In genomic region chr14:75125617-75126016, GRCh38 we compare ENCODE assay signal across 8 cellular contexts. TPM values are rescaled to one million over a fixed set of nuclear protein-coding genes. Genes with fewer than 3 reads are reported as not detected.
DNase-seq lines count a peak whose midpoint lies in the region; ATAC-seq and TF ChIP-seq lines count a peak whose summit lies in the region.

No MANE protein-coding gene starts in this region.

- H3K4me3 ChIP-seq in AG04449 (ENCODE audit: low read depth, low read length) (peak overlapping the region; percentile 75), HUES48 (ENCODE audit: low read depth, low read length) (peak overlapping the region; percentile 91), ascending aorta (peak overlapping the region; percentile 67 to 89), mesenchymal stem cell (ENCODE audit: insufficient read depth in 1 of 2, low read depth in 1 of 2, low read length in 2 of 2) (peak overlapping the region in 1 of 2 experiments; percentile 91)

- H3K79me1 ChIP-seq in mesenchymal stem cell (replicated peaks; ENCODE audit: low read length, poor library complexity, severe bottlenecking) = peaks cover 5% of the 10 kb centered on the region

- CTCF ChIA-PET in AG04449 (lab: Yijun Ruan, JAX) = interaction anchor here (0.7 to 14.1 kb wide), 2 partner anchors 35 to 176 kb away, joined by 3 to 518 read pairs; no protein-coding TSS in a partner anchor

- WGBS in mesenchymal stem cell = 35% methylated on average over 3 of the region's 5 CpGs

- H3K18ac ChIP-seq in mesenchymal stem cell (ENCODE audit: low read depth in 1 of 2, low read length in 2 of 2) = no peak overlapping the region

- peak overlapping the region; percentile 61 for H3K4me2 ChIP-seq in mesenchymal stem cell (ENCODE audit: low read length, poor library complexity, severe bottlenecking)

- ATAC-seq in GM19023 (IDR thresholded peaks at IDR 0.05; ENCODE audit: unreplicated experiment) (no peak), GM21390 (IDR thresholded peaks at IDR 0.05; ENCODE audit: unreplicated experiment) (no peak), GM21515 (IDR thresholded peaks at IDR 0.05; ENCODE audit: unreplicated experiment) (no peak)

- no peak overlapping the region for H4K8ac ChIP-seq in mesenchymal stem cell (ENCODE audit: low read length)

- H3K27ac ChIP-seq in HUES48 (ENCODE audit: low read depth, low read length) (no peak overlapping the region), ascending aorta (peak overlapping the region; percentile 90 to 99), mesenchymal stem cell (ENCODE audit: low read length, poor library complexity, severe bottlenecking) (peak overlapping the region; percentile 17)

- DNase-seq in AG04449 (ENCODE audit: low read depth, low spot score) (peak; percentile 54), ascending aorta (ENCODE audit: low spot score in 2 of 2) (no peak), mesenchymal stem cell (peak; percentile 82), SIG-M5 (lab: John Stamatoyannopoulos, UW) (no peak)

- no peak overlapping the region for H3K23ac ChIP-seq in mesenchymal stem cell (ENCODE audit: low read length in 2 of 2)

- POLR2A ChIA-PET in AG04449 (lab: Yijun Ruan, JAX) = no interaction called here

- no peak overlapping the region for H2AFZ ChIP-seq in mesenchymal stem cell (ENCODE audit: low read depth, low read length)

- intact Hi-C loops in ascending aorta (cut with DNase I) = loop anchor here (2.0 kb wide), 1 partner anchor 111 kb away; no protein-coding TSS in a partner anchor

- no peak overlapping the region for H2AK5ac ChIP-seq in mesenchymal stem cell (ENCODE audit: low read length, severe bottlenecking)

- H3K9ac ChIP-seq in HUES48 (ENCODE audit: low read depth, low read length) = no peak overlapping the region
- H3K9ac ChIP-seq in mesenchymal stem cell (ENCODE audit: low read length) = peak overlapping the region; percentile 93

- TF ChIP-seq CTCF in AG04449 (IDR thresholded peaks at IDR 0.05; ENCODE audit: insufficient read depth, low read length, missing control alignments) = no peak
- no peak for TF ChIP-seq CTCF in ascending aorta (IDR thresholded peaks at IDR 0.05)

- no peak overlapping the region for H2BK120ac ChIP-seq in mesenchymal stem cell (ENCODE audit: low read depth, low read length)

- no peak overlapping the region for H2BK15ac ChIP-seq in mesenchymal stem cell (ENCODE audit: low read depth, poor library complexity, severe bottlenecking)

- no peak overlapping the region for H4K91ac ChIP-seq in mesenchymal stem cell (ENCODE audit: low read length)

- no peaks in the 10 kb centered on the region for H3K9me3 ChIP-seq in HUES48 (ENCODE audit: control insufficient read depth, insufficient read depth, low read length)
- no peaks in the 10 kb centered on the region for H3K9me3 ChIP-seq in ascending aorta
- no peaks in the 10 kb centered on the region for H3K9me3 ChIP-seq in mesenchymal stem cell (ENCODE audit: control insufficient read depth, low read length)

- H3K4me1 ChIP-seq in HUES48 (ENCODE audit: control insufficient read depth, insufficient read depth, low read length) (peaks cover 3% of the 10 kb centered on the region; the same call in 1 of the 2 replicates), ascending aorta (peaks cover 6 to 18% of the 10 kb centered on the region in 2 donors), mesenchymal stem cell (ENCODE audit: control insufficient read depth, insufficient read depth, low read depth, low read length) (peaks cover 3% of the 10 kb centered on the region)

- no peak overlapping the region for H3K4ac ChIP-seq in mesenchymal stem cell (ENCODE audit: low read depth in 1 of 2, low read length in 2 of 2)

- H2BK5ac ChIP-seq in mesenchymal stem cell (ENCODE audit: low read depth, low read length, poor library complexity, severe bottlenecking) = no peak overlapping the region

- H3K36me3 ChIP-seq in HUES48 (ENCODE audit: control insufficient read depth, insufficient read depth, low read length) (peaks cover 9% of the 10 kb centered on the region), ascending aorta (peaks cover 0 to 2% of the 10 kb centered on the region in 2 donors), mesenchymal stem cell (ENCODE audit: control insufficient read depth in 1 of 2, insufficient read depth in 2 of 2, low read depth in 1 of 2, low read length in 2 of 2) (peaks cover 12 to 17% of the 10 kb centered on the region in 2 experiments)

- H3K14ac ChIP-seq in mesenchymal stem cell (ENCODE audit: low read length in 2 of 2) = no peak overlapping the region

- H2BK12ac ChIP-seq in mesenchymal stem cell (ENCODE audit: low read length in 2 of 2) = no peak overlapping the region

- no peaks in the 10 kb centered on the region for H3K27me3 ChIP-seq in HUES48 (ENCODE audit: control insufficient read depth, insufficient read depth, low read length)
- no peaks in the 10 kb centered on the region for H3K27me3 ChIP-seq in ascending aorta
- H3K27me3 ChIP-seq in mesenchymal stem cell (ENCODE audit: control insufficient read depth in 1 of 2, insufficient read depth in 1 of 2, low read length in 2 of 2) = no peaks in the 10 kb centered on the region

RNA-seq across cellular contexts. Expression of gene NEK9, which starts 1.2 kb away (rescaled TPM):
- total RNA-seq in ascending aorta = 116 TPM
- polyA plus RNA-seq in mesenchymal stem cell (2013, experiment 1 of 2) = 26.4 TPM
- polyA plus RNA-seq in mesenchymal stem cell (2013, experiment 2 of 2) = 26.7 TPM

RNA-seq across cellular contexts. Expression of gene TMED10, which starts 50.8 kb away (rescaled TPM):
- 190 TPM for total RNA-seq in ascending aorta
- 426 TPM for polyA plus RNA-seq in mesenchymal stem cell (2013, experiment 1 of 2)
- polyA plus RNA-seq in mesenchymal stem cell (2013, experiment 2 of 2) = 426 TPM

RNA-seq across cellular contexts. Expression of gene ZC2HC1C, which starts 56.2 kb away (rescaled TPM):
- not detected for total RNA-seq in ascending aorta
- polyA plus RNA-seq in mesenchymal stem cell (2013, experiment 1 of 2) = 0.64 TPM
- polyA plus RNA-seq in mesenchymal stem cell (2013, experiment 2 of 2) = 0.34 TPM

Comparison
In these comparisons a context has a peak if more than half of its experiments do, and no peak if none do; other contexts are left out.
1. DNase-seq: peak in AG04449 (single experiment) and mesenchymal stem cell (single experiment); none in ascending aorta (0 of 2) and SIG-M5 (single experiment).